In the genomic region with DNA sequence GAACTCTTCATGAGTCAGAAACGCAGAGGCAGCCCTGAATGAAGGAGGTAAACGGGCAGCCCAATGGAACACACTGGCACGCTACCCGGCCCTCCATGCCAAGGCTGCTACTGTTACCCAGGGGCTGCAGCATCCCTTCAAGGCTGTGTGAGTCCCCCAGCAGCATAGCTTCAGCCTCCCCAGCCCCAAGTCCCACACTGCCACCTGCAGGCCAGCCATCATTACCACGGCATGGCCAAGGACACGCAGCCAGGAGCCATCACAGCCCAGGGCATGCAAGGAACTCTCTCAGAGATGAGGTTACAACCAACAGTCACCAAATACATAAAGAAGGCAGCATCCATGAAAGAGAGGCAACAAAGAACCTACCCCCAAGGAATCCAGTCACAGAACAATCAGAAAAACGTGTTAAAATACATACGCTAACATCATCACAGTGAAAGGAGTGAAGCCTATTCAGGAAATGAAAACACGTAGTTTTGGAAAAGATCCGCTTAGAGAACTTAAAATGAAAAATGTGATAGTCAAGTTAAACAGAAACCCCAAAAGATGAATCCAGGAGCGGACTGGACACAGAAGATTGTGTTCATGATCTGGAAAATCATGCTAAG, we compare ENCODE assay signal across 8 cellular contexts. TPM values are rescaled to one million over a fixed set of nuclear protein-coding genes. Genes with fewer than 3 reads are reported as not detected.
DNase-seq lines count a peak whose midpoint lies in the region; ATAC-seq and TF ChIP-seq lines count a peak whose summit lies in the region.

No MANE protein-coding gene starts in this region.

- H3K4me1 ChIP-seq in right lobe of liver, result no peaks in the 10 kb centered on the region

- no peak for TF ChIP-seq POLR2A in right lobe of liver (IDR thresholded peaks at IDR 0.05)

- no peaks in the 10 kb centered on the region for H3K4me1 Mint-ChIP-seq in stimulated activated memory B cell treated with anti-CD40 and anti-IgM and Interleukin-4, amounts not matched to agents 10 μg/mL and 1 μg/mL and 100 μg/mL, for 72 hours

- no peaks in the 10 kb centered on the region for H3K27me3 ChIP-seq in right lobe of liver

- TF ChIP-seq CTCF in right lobe of liver (IDR thresholded peaks at IDR 0.05), result peak; percentile 25 to 61 (median 54)

- H3K9me3 ChIP-seq in right lobe of liver, result no peaks in the 10 kb centered on the region

- H3K4me3 Mint-ChIP-seq in stimulated activated memory B cell treated with anti-CD40 and anti-IgM and Interleukin-4, amounts not matched to agents 10 μg/mL and 1 μg/mL and 100 μg/mL, for 72 hours, result no peak overlapping the region

- peak; percentile 71 for DNase-seq in GDM1 (lab: John Stamatoyannopoulos, UW)
- peak; percentile 36 for DNase-seq in M059J (ENCODE audit: low read depth)
- peak; percentile 21 for DNase-seq in T follicular helper cell (ENCODE audit: low read depth)
- DNase-seq in astrocyte of the hippocampus (ENCODE audit: low read depth, low spot score), result peak; percentile 44
- peak in 2 of 3 donors; percentile 64 to 69 for DNase-seq in right lobe of liver
- no peak for DNase-seq in T1000 (lab: John Stamatoyannopoulos, UW)

- H3K27ac Mint-ChIP-seq in stimulated activated memory B cell treated with anti-CD40 and anti-IgM and Interleukin-4, amounts not matched to agents 10 μg/mL and 1 μg/mL and 100 μg/mL, for 72 hours, result no peak overlapping the region

- H3K27me3 Mint-ChIP-seq in stimulated activated memory B cell treated with anti-CD40 and anti-IgM and Interleukin-4, amounts not matched to agents 10 μg/mL and 1 μg/mL and 100 μg/mL, for 72 hours, result peaks cover 51% of the 10 kb centered on the region

- H3K36me3 ChIP-seq in right lobe of liver, result no peaks in the 10 kb centered on the region

- intact Hi-C loops in right lobe of liver (cut with DNase I), result no loop called here

- no peaks in the 10 kb centered on the region for H3K9me3 Mint-ChIP-seq in stimulated activated memory B cell treated with anti-CD40 and anti-IgM and Interleukin-4, amounts not matched to agents 10 μg/mL and 1 μg/mL and 100 μg/mL, for 72 hours

- no peaks in the 10 kb centered on the region for H3K36me3 Mint-ChIP-seq in stimulated activated memory B cell treated with anti-CD40 and anti-IgM and Interleukin-4, amounts not matched to agents 10 μg/mL and 1 μg/mL and 100 μg/mL, for 72 hours

- no peak overlapping the region for H3K27ac ChIP-seq in right lobe of liver

- ATAC-seq in right lobe of liver (peak; percentile 71 to 82 (median 74)), HG02973 (IDR thresholded peaks at IDR 0.05; ENCODE audit: unreplicated experiment) (no peak)
- peak; percentile 64 for ATAC-seq in stimulated activated memory B cell treated with anti-CD40 and anti-IgM and Interleukin-4, amounts not matched to agents 10 μg/mL and 1 μg/mL and 100 μg/mL, for 72 hours

- H3K4me3 ChIP-seq in right lobe of liver, result no peak overlapping the region

- 53% methylated on average over 9 of the region's 11 CpGs for WGBS in right lobe of liver (ENCODE audit: insufficient coverage, low coverage, low lambda C conversion rate, missing lambda C conversion rate)

RNA-seq across cellular contexts. Expression of gene PLA2G4F, which starts 22.4 kb away (rescaled TPM):
- not detected in 2 replicates for total RNA-seq in M059J (2014; rRNA removed; shearing (Covaris generic))
- total RNA-seq in right lobe of liver, result not detected

RNA-seq across cellular contexts. Expression of gene PLA2G4D, which starts 39.6 kb away (rescaled TPM):
- total RNA-seq in M059J (2014; rRNA removed; shearing (Covaris generic)), result 0.10 and 0.52 TPM in 2 replicates
- not detected for total RNA-seq in right lobe of liver
